2 cellular contexts compared by ENCODE assay signal in the genomic region with DNA sequence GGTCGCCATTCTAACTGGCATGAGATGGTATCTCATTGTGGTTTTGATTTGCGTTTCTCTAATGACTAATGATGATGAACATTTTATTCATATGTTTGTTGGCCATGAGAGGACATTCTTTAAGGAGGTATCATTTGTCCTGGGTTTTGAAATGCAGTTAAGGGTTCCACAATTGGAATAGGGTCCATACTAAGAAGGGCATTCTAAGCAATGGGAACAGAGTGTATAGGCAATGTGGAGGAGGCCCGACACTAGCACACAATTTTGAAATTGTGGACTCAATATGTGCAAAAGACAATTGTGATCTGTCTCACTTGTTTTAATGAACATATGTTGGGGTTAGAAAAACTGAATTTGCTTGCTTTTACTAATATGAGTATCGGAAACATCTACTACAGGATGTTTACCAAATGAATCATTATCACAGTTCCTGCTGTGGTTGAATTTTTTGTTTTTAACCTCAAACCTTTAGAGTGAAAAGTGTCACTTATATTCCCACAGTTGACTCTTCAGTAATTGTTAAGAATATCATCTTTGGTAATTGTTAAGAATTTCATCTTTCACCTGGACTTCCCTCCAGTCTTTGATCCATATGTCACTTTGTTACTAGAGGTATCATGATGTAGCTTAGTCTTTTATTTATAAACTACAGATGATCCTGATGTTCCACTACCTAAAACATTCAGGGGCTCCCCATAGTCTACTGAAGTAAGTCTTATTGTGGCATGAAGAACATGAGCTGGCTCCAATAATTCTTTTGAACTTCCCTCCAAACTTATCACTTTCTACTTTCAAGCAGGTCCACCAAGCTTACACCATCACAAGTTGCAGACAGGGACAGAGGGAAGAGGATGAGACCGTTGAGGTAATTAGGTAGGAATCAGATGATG.
TF ChIP-seq lines count a peak whose summit lies in the region.

No MANE protein-coding gene starts in this region.

TF ChIP-seq in SK-N-SH, 30 proteins besides CTCF, POLR2A, EP300 and RAD21 (continued from another document and continues in another):
- no peak for TF ChIP-seq NRF1 (IDR thresholded peaks at IDR 0.05; ENCODE audit: low read depth, low read length)
- TF ChIP-seq, protein P1, sequence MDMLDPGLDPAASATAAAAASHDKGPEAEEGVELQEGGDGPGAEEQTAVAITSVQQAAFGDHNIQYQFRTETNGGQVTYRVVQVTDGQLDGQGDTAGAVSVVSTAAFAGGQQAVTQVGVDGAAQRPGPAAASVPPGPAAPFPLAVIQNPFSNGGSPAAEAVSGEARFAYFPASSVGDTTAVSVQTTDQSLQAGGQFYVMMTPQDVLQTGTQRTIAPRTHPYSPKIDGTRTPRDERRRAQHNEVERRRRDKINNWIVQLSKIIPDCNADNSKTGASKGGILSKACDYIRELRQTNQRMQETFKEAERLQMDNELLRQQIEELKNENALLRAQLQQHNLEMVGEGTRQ (IDR thresholded peaks at IDR 0.05; ENCODE audit: borderline replicate concordance, low read depth, low read length): no peak
- TF ChIP-seq TAF1 (IDR thresholded peaks at IDR 0.05; ENCODE audit: borderline replicate concordance, low read depth, low read length): no peak
- peak; percentile 76 for TF ChIP-seq NFIC (IDR thresholded peaks at IDR 0.05; ENCODE audit: borderline replicate concordance)
- TF ChIP-seq, protein P2, sequence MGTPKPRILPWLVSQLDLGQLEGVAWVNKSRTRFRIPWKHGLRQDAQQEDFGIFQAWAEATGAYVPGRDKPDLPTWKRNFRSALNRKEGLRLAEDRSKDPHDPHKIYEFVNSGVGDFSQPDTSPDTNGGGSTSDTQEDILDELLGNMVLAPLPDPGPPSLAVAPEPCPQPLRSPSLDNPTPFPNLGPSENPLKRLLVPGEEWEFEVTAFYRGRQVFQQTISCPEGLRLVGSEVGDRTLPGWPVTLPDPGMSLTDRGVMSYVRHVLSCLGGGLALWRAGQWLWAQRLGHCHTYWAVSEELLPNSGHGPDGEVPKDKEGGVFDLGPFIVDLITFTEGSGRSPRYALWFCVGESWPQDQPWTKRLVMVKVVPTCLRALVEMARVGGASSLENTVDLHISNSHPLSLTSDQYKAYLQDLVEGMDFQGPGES (IDR thresholded peaks at IDR 0.05; ENCODE audit: low read depth, low read length): no peak
- no peak for TF ChIP-seq RCOR1 (IDR thresholded peaks at IDR 0.05; ENCODE audit: low read length)
- TF ChIP-seq ELF1 (IDR thresholded peaks at IDR 0.05): no peak
- TF ChIP-seq, protein P3, sequence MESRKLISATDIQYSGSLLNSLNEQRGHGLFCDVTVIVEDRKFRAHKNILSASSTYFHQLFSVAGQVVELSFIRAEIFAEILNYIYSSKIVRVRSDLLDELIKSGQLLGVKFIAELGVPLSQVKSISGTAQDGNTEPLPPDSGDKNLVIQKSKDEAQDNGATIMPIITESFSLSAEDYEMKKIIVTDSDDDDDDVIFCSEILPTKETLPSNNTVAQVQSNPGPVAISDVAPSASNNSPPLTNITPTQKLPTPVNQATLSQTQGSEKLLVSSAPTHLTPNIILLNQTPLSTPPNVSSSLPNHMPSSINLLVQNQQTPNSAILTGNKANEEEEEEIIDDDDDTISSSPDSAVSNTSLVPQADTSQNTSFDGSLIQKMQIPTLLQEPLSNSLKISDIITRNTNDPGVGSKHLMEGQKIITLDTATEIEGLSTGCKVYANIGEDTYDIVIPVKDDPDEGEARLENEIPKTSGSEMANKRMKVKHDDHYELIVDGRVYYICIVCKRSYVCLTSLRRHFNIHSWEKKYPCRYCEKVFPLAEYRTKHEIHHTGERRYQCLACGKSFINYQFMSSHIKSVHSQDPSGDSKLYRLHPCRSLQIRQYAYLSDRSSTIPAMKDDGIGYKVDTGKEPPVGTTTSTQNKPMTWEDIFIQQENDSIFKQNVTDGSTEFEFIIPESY (IDR thresholded peaks at IDR 0.05; ENCODE audit: borderline replicate concordance, low read depth): no peak
- no peak for TF ChIP-seq EZH2phosphoT487 (IDR thresholded peaks at IDR 0.05; ENCODE audit: borderline replicate concordance, low read depth)
- no peak for TF ChIP-seq RFX5 (IDR thresholded peaks at IDR 0.05; ENCODE audit: low read length)
- TF ChIP-seq SIN3A (IDR thresholded peaks at IDR 0.05; ENCODE audit: borderline replicate concordance, low read depth, low read length): no peak
- peak; percentile 53; the same call in 1 of the 2 replicates for TF ChIP-seq TEAD4 (IDR thresholded peaks at IDR 0.05; ENCODE audit: borderline replicate concordance, insufficient read depth)
- TF ChIP-seq, protein P4, sequence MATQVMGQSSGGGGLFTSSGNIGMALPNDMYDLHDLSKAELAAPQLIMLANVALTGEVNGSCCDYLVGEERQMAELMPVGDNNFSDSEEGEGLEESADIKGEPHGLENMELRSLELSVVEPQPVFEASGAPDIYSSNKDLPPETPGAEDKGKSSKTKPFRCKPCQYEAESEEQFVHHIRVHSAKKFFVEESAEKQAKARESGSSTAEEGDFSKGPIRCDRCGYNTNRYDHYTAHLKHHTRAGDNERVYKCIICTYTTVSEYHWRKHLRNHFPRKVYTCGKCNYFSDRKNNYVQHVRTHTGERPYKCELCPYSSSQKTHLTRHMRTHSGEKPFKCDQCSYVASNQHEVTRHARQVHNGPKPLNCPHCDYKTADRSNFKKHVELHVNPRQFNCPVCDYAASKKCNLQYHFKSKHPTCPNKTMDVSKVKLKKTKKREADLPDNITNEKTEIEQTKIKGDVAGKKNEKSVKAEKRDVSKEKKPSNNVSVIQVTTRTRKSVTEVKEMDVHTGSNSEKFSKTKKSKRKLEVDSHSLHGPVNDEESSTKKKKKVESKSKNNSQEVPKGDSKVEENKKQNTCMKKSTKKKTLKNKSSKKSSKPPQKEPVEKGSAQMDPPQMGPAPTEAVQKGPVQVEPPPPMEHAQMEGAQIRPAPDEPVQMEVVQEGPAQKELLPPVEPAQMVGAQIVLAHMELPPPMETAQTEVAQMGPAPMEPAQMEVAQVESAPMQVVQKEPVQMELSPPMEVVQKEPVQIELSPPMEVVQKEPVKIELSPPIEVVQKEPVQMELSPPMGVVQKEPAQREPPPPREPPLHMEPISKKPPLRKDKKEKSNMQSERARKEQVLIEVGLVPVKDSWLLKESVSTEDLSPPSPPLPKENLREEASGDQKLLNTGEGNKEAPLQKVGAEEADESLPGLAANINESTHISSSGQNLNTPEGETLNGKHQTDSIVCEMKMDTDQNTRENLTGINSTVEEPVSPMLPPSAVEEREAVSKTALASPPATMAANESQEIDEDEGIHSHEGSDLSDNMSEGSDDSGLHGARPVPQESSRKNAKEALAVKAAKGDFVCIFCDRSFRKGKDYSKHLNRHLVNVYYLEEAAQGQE (IDR thresholded peaks at IDR 0.05; ENCODE audit: low read depth, low read length): no peak
- no peak for TF ChIP-seq FOXM1 (IDR thresholded peaks at IDR 0.05; ENCODE audit: low read depth)
- TF ChIP-seq, protein P5, sequence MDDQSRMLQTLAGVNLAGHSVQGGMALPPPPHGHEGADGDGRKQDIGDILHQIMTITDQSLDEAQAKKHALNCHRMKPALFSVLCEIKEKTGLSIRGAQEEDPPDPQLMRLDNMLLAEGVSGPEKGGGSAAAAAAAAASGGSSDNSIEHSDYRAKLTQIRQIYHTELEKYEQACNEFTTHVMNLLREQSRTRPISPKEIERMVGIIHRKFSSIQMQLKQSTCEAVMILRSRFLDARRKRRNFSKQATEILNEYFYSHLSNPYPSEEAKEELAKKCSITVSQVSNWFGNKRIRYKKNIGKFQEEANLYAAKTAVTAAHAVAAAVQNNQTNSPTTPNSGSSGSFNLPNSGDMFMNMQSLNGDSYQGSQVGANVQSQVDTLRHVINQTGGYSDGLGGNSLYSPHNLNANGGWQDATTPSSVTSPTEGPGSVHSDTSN (IDR thresholded peaks at IDR 0.05): 0 out of 2 replicates have a peak, but pooled peaks have one; percentile 20
- TF ChIP-seq MXI1 (IDR thresholded peaks at IDR 0.05; ENCODE audit: low read depth, low read length): no peak
- no peak for TF ChIP-seq GABPA (IDR thresholded peaks at IDR 0.05; ENCODE audit: low read depth)
- TF ChIP-seq YY1 (IDR thresholded peaks at IDR 0.05; ENCODE audit: low read depth): peak; percentile 33; the same call in 1 of the 2 replicates
- TF ChIP-seq POLR2AphosphoS5 (IDR thresholded peaks at IDR 0.05; ENCODE audit: low read depth, low read length): no peak

TF ChIP-seq in SK-N-SH treated with all-trans-retinoic acid at 6 μM for 48 hours, 23 proteins besides CTCF, POLR2A, EP300 and RAD21 (continued from another document):
- TF ChIP-seq, protein P6, sequence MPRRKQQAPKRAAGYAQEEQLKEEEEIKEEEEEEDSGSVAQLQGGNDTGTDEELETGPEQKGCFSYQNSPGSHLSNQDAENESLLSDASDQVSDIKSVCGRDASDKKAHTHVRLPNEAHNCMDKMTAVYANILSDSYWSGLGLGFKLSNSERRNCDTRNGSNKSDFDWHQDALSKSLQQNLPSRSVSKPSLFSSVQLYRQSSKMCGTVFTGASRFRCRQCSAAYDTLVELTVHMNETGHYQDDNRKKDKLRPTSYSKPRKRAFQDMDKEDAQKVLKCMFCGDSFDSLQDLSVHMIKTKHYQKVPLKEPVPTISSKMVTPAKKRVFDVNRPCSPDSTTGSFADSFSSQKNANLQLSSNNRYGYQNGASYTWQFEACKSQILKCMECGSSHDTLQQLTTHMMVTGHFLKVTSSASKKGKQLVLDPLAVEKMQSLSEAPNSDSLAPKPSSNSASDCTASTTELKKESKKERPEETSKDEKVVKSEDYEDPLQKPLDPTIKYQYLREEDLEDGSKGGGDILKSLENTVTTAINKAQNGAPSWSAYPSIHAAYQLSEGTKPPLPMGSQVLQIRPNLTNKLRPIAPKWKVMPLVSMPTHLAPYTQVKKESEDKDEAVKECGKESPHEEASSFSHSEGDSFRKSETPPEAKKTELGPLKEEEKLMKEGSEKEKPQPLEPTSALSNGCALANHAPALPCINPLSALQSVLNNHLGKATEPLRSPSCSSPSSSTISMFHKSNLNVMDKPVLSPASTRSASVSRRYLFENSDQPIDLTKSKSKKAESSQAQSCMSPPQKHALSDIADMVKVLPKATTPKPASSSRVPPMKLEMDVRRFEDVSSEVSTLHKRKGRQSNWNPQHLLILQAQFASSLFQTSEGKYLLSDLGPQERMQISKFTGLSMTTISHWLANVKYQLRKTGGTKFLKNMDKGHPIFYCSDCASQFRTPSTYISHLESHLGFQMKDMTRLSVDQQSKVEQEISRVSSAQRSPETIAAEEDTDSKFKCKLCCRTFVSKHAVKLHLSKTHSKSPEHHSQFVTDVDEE (CRISPR knock-in tag; IDR thresholded peaks at IDR 0.05): no peak
- no peak for TF ChIP-seq ZC3H10 (CRISPR knock-in tag; IDR thresholded peaks at IDR 0.05)
- TF ChIP-seq ISL1 (CRISPR knock-in tag; IDR thresholded peaks at IDR 0.05): no peak
